Comparison of ENCODE assay signal across 8 cellular contexts in the genomic region with DNA sequence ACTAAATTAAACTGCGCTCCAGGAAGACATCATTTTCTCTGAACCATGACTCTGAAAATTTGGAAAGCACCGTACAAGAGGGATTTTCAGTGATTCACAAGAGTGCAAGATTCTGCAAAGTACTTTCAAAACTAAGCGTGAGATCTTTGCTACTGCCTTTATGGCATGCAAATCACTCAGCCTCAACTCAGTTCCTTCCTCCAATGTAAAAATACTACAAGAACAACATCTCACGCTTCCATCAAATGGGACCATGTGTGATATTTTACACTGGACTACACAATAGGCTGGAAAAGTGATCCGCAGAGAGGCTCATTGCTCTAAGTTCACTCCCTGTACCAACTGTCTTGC. TPM values are rescaled to one million over a fixed set of nuclear protein-coding genes. Genes with fewer than 3 reads are reported as not detected.
DNase-seq lines count a peak whose midpoint lies in the region; ATAC-seq and TF ChIP-seq lines count a peak whose summit lies in the region.

No MANE protein-coding gene starts in this region.

- intact Hi-C loops in transverse colon (cut with DNase I; ENCODE audit: low total_unique reads), result no loop called here

- H3K4me1 ChIP-seq in HEK293 (ENCODE audit: control insufficient read depth, insufficient read depth, low read length), result no peaks in the 10 kb centered on the region; the same call in 1 of the 2 replicates
- peaks cover 0 to 17% (median 0%) of the 10 kb centered on the region in 4 donors for H3K4me1 ChIP-seq in Peyer's patch
- H3K4me1 ChIP-seq in iPS-18a (ENCODE audit: control insufficient read depth, low read depth, low read length), result no peaks in the 10 kb centered on the region
- H3K4me1 ChIP-seq in transverse colon, result peaks cover 0 to 20% (median 8%) of the 10 kb centered on the region in 4 donors

- in situ Hi-C loops in transverse colon (cut with MboI; ENCODE audit: low pct_ligation_motif_present in 1 of 4, low pct_unique_long_range_greater_than_20kb in 1 of 4, low sequenced_read_pairs in 3 of 4), result no loop called here

- no peak for TF ChIP-seq EP300 in transverse colon (IDR thresholded peaks at IDR 0.05; ENCODE audit: low read depth)

- POLR2A ChIA-PET in HEK293 (lab: Yijun Ruan, JAX), result interaction anchor here (0.6 kb wide), 1 partner anchor 152 kb away, joined by 4 read pairs; no protein-coding TSS in a partner anchor

- H3K27me3 ChIP-seq in Peyer's patch (no peaks in the 10 kb centered on the region), iPS-18a (ENCODE audit: control insufficient read depth, insufficient read depth, low read length) (peaks cover 38% of the 10 kb centered on the region), transverse colon (no peaks in the 10 kb centered on the region)

- peak; percentile 41 for ATAC-seq in GM18517 (IDR thresholded peaks at IDR 0.05; ENCODE audit: unreplicated experiment)

- H3K36me3 ChIP-seq in HEK293 (ENCODE audit: control insufficient read depth in 2 of 2, insufficient read depth in 1 of 2, low read length in 2 of 2), result no peaks in the 10 kb centered on the region
- no peaks in the 10 kb centered on the region for H3K36me3 ChIP-seq in Peyer's patch
- H3K36me3 ChIP-seq in iPS-18a (ENCODE audit: control insufficient read depth, low read depth, low read length), result no peaks in the 10 kb centered on the region
- no peaks in the 10 kb centered on the region for H3K36me3 ChIP-seq in transverse colon

- H3K4me3 ChIP-seq in HEK293 (ENCODE audit: low read depth, low read length) (peak overlapping the region; percentile 73; the same call in 1 of the 2 replicates), Peyer's patch (peak overlapping the region; percentile 73 to 97 (median 82)), iPS-18a (ENCODE audit: low read length) (peak overlapping the region; percentile 74), transverse colon (peak overlapping the region; percentile 65 to 98 (median 82))

- no peaks in the 10 kb centered on the region for H3K9me3 ChIP-seq in HEK293 (ENCODE audit: control insufficient read depth, insufficient read depth, low read depth, low read length)
- H3K9me3 ChIP-seq in Peyer's patch, result no peaks in the 10 kb centered on the region
- no peaks in the 10 kb centered on the region for H3K9me3 ChIP-seq in iPS-18a (ENCODE audit: control insufficient read depth, low read depth, low read length)
- no peaks in the 10 kb centered on the region for H3K9me3 ChIP-seq in transverse colon

- no peak overlapping the region for H3K9ac ChIP-seq in iPS-18a (ENCODE audit: low read length)

- DNase-seq in Peyer's patch (no peak), transverse colon (no peak), NCI-H345 treated with DMSO at 0.1 percent for 48 hours (lab: John Stamatoyannopoulos, UW; ENCODE audit: unreplicated experiment) (no peak), NCI-H187 (lab: John Stamatoyannopoulos, UW) (no peak), NCI-H1436 (lab: John Stamatoyannopoulos, UW) (no peak)

- TF ChIP-seq CTCF in HEK293 (tag by site-specific recombination; IDR thresholded peaks at IDR 0.05) (no peak), Peyer's patch (IDR thresholded peaks at IDR 0.05) (no peak), transverse colon (IDR thresholded peaks at IDR 0.05) (no peak)

- CTCF ChIA-PET in HEK293 (lab: Yijun Ruan, JAX), result interaction anchor here (0.6 to 1.0 kb wide), 3 partner anchors 19 to 290 kb away, joined by 3 to 4 read pairs (median 4); no protein-coding TSS in a partner anchor

- TF ChIP-seq POLR2A in Peyer's patch (IDR thresholded peaks at IDR 0.05), result no peak
- TF ChIP-seq POLR2A in transverse colon (IDR thresholded peaks at IDR 0.05), result no peak

- H3K27ac ChIP-seq in HEK293 (ENCODE audit: extremely low read depth, low read depth, low read length) (no peak overlapping the region), Peyer's patch (peak overlapping the region; percentile 80 to 95 (median 90)), iPS-18a (ENCODE audit: low read length) (no peak overlapping the region), transverse colon (peak overlapping the region; percentile 88 to 95 (median 90))

- WGBS in transverse colon (ENCODE audit: low coverage in 1 of 2), 2 donors, result 49 to 53% methylated on average over 5 of the region's 5 CpGs

TF ChIP-seq in HEK293, 187 proteins besides CTCF, POLR2A, EP300 and RAD21:
- no peak for TF ChIP-seq ZNF529 (tag by site-specific recombination; IDR thresholded peaks at IDR 0.05; ENCODE audit: insufficient replicate concordance)
- no peak for TF ChIP-seq ZNF561 (tag by site-specific recombination; IDR thresholded peaks at IDR 0.05; ENCODE audit: borderline replicate concordance)
- TF ChIP-seq, protein P1, sequence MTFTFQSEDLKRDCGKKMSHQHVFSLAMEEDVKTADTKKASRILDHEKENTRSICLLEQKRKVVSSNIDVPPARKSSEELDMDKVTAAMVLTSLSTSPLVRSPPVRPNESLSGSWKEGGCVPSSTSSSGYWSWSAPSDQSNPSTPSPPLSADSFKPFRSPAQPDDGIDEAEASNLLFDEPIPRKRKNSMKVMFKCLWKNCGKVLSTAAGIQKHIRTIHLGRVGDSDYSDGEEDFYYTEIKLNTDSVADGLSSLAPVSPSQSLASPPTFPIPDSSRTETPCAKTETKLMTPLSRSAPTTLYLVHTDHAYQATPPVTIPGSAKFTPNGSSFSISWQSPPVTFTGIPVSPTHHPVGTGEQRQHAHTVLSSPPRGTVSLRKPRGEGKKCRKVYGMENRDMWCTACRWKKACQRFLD (tag by site-specific recombination; IDR thresholded peaks at IDR 0.05), result no peak
- TF ChIP-seq, protein P2, sequence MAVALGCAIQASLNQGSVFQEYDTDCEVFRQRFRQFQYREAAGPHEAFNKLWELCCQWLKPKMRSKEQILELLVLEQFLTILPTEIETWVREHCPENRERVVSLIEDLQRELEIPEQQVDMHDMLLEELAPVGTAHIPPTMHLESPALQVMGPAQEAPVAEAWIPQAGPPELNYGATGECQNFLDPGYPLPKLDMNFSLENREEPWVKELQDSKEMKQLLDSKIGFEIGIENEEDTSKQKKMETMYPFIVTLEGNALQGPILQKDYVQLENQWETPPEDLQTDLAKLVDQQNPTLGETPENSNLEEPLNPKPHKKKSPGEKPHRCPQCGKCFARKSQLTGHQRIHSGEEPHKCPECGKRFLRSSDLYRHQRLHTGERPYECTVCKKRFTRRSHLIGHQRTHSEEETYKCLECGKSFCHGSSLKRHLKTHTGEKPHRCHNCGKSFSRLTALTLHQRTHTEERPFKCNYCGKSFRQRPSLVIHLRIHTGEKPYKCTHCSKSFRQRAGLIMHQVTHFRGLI (tag by site-specific recombination; IDR thresholded peaks at IDR 0.05), result no peak
- no peak for TF ChIP-seq ZNF223 (tag by site-specific recombination; IDR thresholded peaks at IDR 0.05)

RNA-seq across cellular contexts. Expression of a gene that starts 0.7 kb away (rescaled TPM):
- total RNA-seq in Peyer's patch (10 to 100 TPM; 12.7 to 18.2 (median 15.9) TPM), transverse colon (10 to 100 TPM in 1 of 4 donors, 1 to 10 TPM in 2, under 1 TPM in 1; 0.75 to 14.0 (median 5.2) TPM)

Comparison
In these comparisons a context has a peak if more than half of its experiments do, and no peak if none do; other contexts are left out.
1. H3K27ac ChIP-seq: peak in Peyer's patch (4 of 4) and transverse colon (4 of 4); none in HEK293 (single experiment) and iPS-18a (single experiment).
2. Peak in every context shown above with its lines, with median percentiles within 50 percentile points of each other: H3K4me3 ChIP-seq.